36 cellular contexts compared by ENCODE assay signal in the genomic region with DNA sequence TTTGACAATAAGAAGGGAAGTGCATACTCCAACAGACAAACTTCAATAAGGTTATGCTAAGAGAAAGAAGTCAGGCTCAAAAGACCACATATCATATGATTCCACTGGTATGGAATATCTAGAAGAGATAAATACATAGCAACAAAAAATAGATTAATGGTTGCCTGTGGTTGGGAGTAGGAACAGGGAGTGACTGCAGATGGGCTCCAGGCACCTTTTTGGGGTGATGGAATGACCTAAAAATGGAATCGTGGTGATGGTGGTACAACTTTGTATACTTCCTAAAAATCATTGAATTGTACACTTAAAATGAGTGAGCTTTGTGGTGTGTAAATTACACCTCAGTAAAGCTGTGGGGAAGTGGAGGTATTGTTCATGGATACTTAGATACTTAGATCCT. TPM values are rescaled to one million over a fixed set of nuclear protein-coding genes. Genes with fewer than 3 reads are reported as not detected.
"Had no signal": no experiment of that assay in that cellular context is flagged by ENCODE, and none has a peak within 500 bp of the region (broad histone marks: within the 10 kb centered on the region; RNA-seq: fewer than 3 reads in every experiment).

No MANE protein-coding gene starts in this region.

- H3K36me3 ChIP-seq: ascending aorta, breast epithelium, cardiac muscle cell, colonic mucosa, esophagus squamous epithelium, gastroesophageal sphincter had no signal

- H3K4me3 ChIP-seq: ascending aorta, breast epithelium, cardiac muscle cell, colonic mucosa, esophagus squamous epithelium, gastroesophageal sphincter had no signal

- H3K4me1 ChIP-seq: ascending aorta, breast epithelium, colonic mucosa, esophagus squamous epithelium had no signal

- H3K27ac ChIP-seq: ascending aorta, breast epithelium, cardiac muscle cell, colonic mucosa, epithelial cell of prostate, esophagus squamous epithelium, gastroesophageal sphincter had no signal

- H3K9me3 ChIP-seq: ascending aorta, breast epithelium, colonic mucosa, esophagus squamous epithelium, gastroesophageal sphincter had no signal

- ATAC-seq: activated CD4-positive, alpha-beta T cell treated with anti-CD3 and anti-CD28 coated beads for 36 hours; activated CD8-positive, alpha-beta memory T cell treated with anti-CD3 and anti-CD28 coated beads, Interleukin-2, amount 10 ng/mL, durations not matched to agents 7 days and 5 days; activated CD8-positive, alpha-beta T cell treated with anti-CD3 and anti-CD28 coated beads, Interleukin-2, amount 10 ng/mL, durations not matched to agents 7 days and 5 days; activated naive CD4-positive, alpha-beta T cell treated with anti-CD3 and anti-CD28 coated beads, Interleukin-2, amount 50 U/mL, for 72 hours; gastroesophageal sphincter had no signal

- DNase-seq: activated CD4-positive, alpha-beta memory T cell treated with anti-CD3 and anti-CD28 coated beads for 36 hours; activated CD4-positive, alpha-beta T cell treated with anti-CD3 and anti-CD28 coated beads for 36 hours; activated CD4-positive, alpha-beta T cell treated with anti-CD3 and anti-CD28 coated beads, Interleukin-2, amount 10 ng/mL, durations not matched to agents 24 days and 14 days; activated CD4-positive, CD25-positive, alpha-beta regulatory T cell; activated CD4-positive, CD25-positive, alpha-beta regulatory T cell treated with anti-CD3 and anti-CD28 coated beads, Interleukin-2, amount 50 U/mL, for 72 hours; activated CD8-positive, alpha-beta memory T cell treated with anti-CD3 and anti-CD28 coated beads, Interleukin-2, amount 10 ng/mL, durations not matched to agents 7 days and 5 days; activated CD8-positive, alpha-beta memory T cell treated with anti-CD3 and anti-CD28 coated beads, Interleukin-2, amount 50 U/mL, for 4 hours; activated CD8-positive, alpha-beta T cell treated with anti-CD3 and anti-CD28 coated beads, Interleukin-2, amount 10 ng/mL, durations not matched to agents 7 days and 5 days; activated gamma-delta T cell; activated naive CD4-positive, alpha-beta T cell; activated naive CD4-positive, alpha-beta T cell treated with anti-CD3 and anti-CD28 coated beads, Interleukin-2, amount 10 ng/mL, durations not matched to agents 7 days and 5 days; activated naive CD8-positive, alpha-beta T cell treated with anti-CD3 and anti-CD28 coated beads, Interleukin-2, amount 10 ng/mL, durations not matched to agents 7 days and 5 days; activated T-cell treated with anti-CD3 and anti-CD28 coated beads, Interleukin-2, amount 50 U/mL, for 1 hour; activated T-cell treated with anti-CD3 and anti-CD28 coated beads, Interleukin-2, amount 50 U/mL, for 48 hours; central memory CD4-positive, alpha-beta T cell; cerebellar nuclear complex; colonic mucosa; effector CD8-positive, alpha-beta T cell; esophagus squamous epithelium; foreskin melanocyte; T-helper 2 cell had no signal

- H3K27me3 ChIP-seq: ascending aorta, breast epithelium, cardiac muscle cell, colonic mucosa, esophagus squamous epithelium, gastroesophageal sphincter had no signal

RNA-seq across cellular contexts. Expression of gene RAG2, which starts 29.0 kb away (rescaled TPM):
- total RNA-seq: activated CD4-positive, alpha-beta memory T cell treated with anti-CD3 and anti-CD28 coated beads for 36 hours; activated CD4-positive, alpha-beta T cell treated with anti-CD3 and anti-CD28 coated beads for 36 hours; activated CD4-positive, alpha-beta T cell treated with anti-CD3 and anti-CD28 coated beads, Interleukin-2, amount 10 ng/mL, durations not matched to agents 24 days and 14 days; activated CD8-positive, alpha-beta memory T cell treated with anti-CD3 and anti-CD28 coated beads for 36 hours; activated CD8-positive, alpha-beta memory T cell treated with anti-CD3 and anti-CD28 coated beads, Interleukin-2, amount 10 ng/mL, durations not matched to agents 7 days and 5 days; activated CD8-positive, alpha-beta T cell treated with anti-CD3 and anti-CD28 coated beads, Interleukin-2, amount 10 ng/mL, durations not matched to agents 7 days and 5 days; activated naive CD4-positive, alpha-beta T cell treated with anti-CD3 and anti-CD28 coated beads, Interleukin-2, amount 50 U/mL, for 72 hours; activated naive CD8-positive, alpha-beta T cell treated with anti-CD3 and anti-CD28 coated beads, Interleukin-2, amount 10 ng/mL, durations not matched to agents 7 days and 5 days; activated T-helper 1 cell treated with anti-CD3 and anti-CD28 coated beads, Interleukin-12 subunit alpha, Interleukin-12 subunit beta, Interleukin-2, Interleukin-4 antibody, amounts not matched to agents 30 ng/mL and 10 ng/mL and 1 ng/mL, durations not matched to agents 14 hours and 24 hours and 36 hours; activated T-helper 2 cell treated with anti-CD3 and anti-CD28 coated beads, Interferon-gamma antibody, Interleukin-2, Interleukin-4, amounts not matched to agents 10 μg/mL and 5 μg/mL and 100 μg/mL, durations not matched to agents 14 hours and 24 hours and 36 hours; ascending aorta; breast epithelium; cardiac muscle cell; colonic mucosa; dermis microvascular lymphatic vessel endothelial cell; endothelial cell of umbilical vein; esophagus squamous epithelium; fibroblast of lung; fibroblast of villous mesenchyme; gastroesophageal sphincter; glomerular endothelial cell; T-helper 1 cell treated with Interleukin-12 subunit alpha and Interleukin-12 subunit beta and Interleukin-4 antibody, amounts not matched to agents 30 ng/mL and 1 ng/mL, for 36 hours had no signal
